ENCODE assay signal across 13 cellular contexts in the genomic region with DNA sequence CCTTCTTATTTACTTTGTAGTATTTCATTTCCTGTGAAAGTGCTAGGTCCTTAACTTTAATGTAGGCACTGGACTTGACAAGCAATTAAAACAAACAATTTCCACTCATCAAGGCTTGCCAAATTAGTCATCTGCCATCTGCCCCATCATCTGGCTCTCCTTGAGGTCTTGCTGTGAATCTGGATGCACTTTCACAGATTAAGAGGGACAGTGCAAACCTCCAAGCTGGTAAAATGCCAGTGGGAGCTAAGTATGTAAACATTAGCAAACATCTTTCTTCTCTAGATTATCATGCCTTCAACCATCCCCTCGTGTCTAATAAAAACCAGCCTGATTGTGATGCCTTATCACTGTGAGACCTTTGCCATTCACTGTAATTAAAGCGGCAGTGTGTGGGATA.
DNase-seq lines count a peak whose midpoint lies in the region; TF ChIP-seq lines count a peak whose summit lies in the region.
"Had no signal": no experiment of that assay in that cellular context is flagged by ENCODE, and none has a peak within 500 bp of the region (broad histone marks: within the 10 kb centered on the region; RNA-seq: fewer than 3 reads in every experiment).

No MANE protein-coding gene starts in this region.

- CTCF ChIA-PET in Caco-2 (lab: Charles Lee), result no interaction called here

- intact Hi-C loops in Caco-2 (cut with micrococcal nuclease; ENCODE audit: unreplicated experiment), result no loop called here

- no peaks in the 10 kb centered on the region for H3K27me3 Mint-ChIP-seq in activated T-cell treated with anti-CD3 and anti-CD28 coated beads, Interleukin-2, amount 50 U/mL, for 24 hours
- H3K27me3 Mint-ChIP-seq in Caco-2 (ENCODE audit: insufficient read depth, unreplicated experiment), result no peaks in the 10 kb centered on the region
- H3K27me3 Mint-ChIP-seq: naive B cell had no signal

- POLR2A ChIA-PET in Caco-2 (lab: Charles Lee), result no interaction called here

- no peaks in the 10 kb centered on the region for H3K9me3 ChIP-seq in MG63
- H3K9me3 ChIP-seq in Caco-2, result no peaks in the 10 kb centered on the region
- H3K9me3 ChIP-seq: breast epithelium, Peyer's patch had no signal

- TF ChIP-seq CTCF in choroid plexus epithelial cell (conservative IDR thresholded peaks at IDR 0.05; ENCODE audit: low read depth, low read length) (no peak), Caco-2 (IDR thresholded peaks at IDR 0.05; ENCODE audit: insufficient read depth in 1 of 2, low read depth in 1 of 2, low read length in 1 of 2, severe bottlenecking in 1 of 2, unreplicated experiment in 1 of 2) (no peak)

- peak; percentile 98 for DNase-seq in COR-L47 (lab: John Stamatoyannopoulos, UW)
- peak; percentile 37 for DNase-seq in MG63
- peak; percentile 83 for DNase-seq in NCI-H510A treated with DMSO at 0.1 percent for 48 hours (lab: John Stamatoyannopoulos, UW)
- DNase-seq in choroid plexus epithelial cell (ENCODE audit: low read depth), result peak; percentile 54
- DNase-seq in activated CD4-positive, alpha-beta T cell treated with anti-CD3 and anti-CD28 coated beads for 1 hour, result no peak
- no peak for DNase-seq in stimulated activated naive CD4-positive, alpha-beta T cell (lab: John Stamatoyannopoulos, UW)
- DNase-seq in activated T-cell treated with anti-CD3 and anti-CD28 coated beads, Interleukin-2, amount 50 U/mL, for 24 hours, result no peak
- DNase-seq in Caco-2, result no peak
- DNase-seq: kidney glomerular epithelial cell, naive B cell, Peyer's patch, trophoblast cell had no signal

- H3K4me1 ChIP-seq in Caco-2, result peaks cover 6% of the 10 kb centered on the region; the same call in 1 of the 2 replicates
- H3K4me1 ChIP-seq: breast epithelium, Peyer's patch had no signal

- BruUV-seq in Caco-2 (replicated peaks; lab: Mats Ljungman, UMichigan), result no TSS peak

- no peaks in the 10 kb centered on the region for H3K4me1 Mint-ChIP-seq in activated T-cell treated with anti-CD3 and anti-CD28 coated beads, Interleukin-2, amount 50 U/mL, for 24 hours (ENCODE audit: low read depth)
- no peaks in the 10 kb centered on the region for H3K4me1 Mint-ChIP-seq in Caco-2 (ENCODE audit: low read depth, unreplicated experiment)
- H3K4me1 Mint-ChIP-seq: naive B cell had no signal

- H3K4me3 ChIP-seq in MG63 (no peak overlapping the region), choroid plexus epithelial cell (ENCODE audit: low read depth, low read length) (no peak overlapping the region), Caco-2 (ENCODE audit: low read depth, low read length) (no peak overlapping the region)
- H3K4me3 ChIP-seq: breast epithelium, Peyer's patch had no signal

- H3K27me3 ChIP-seq in MG63 (no peaks in the 10 kb centered on the region), Caco-2 (replicated peaks; ENCODE audit: control insufficient read depth, insufficient read depth, low read length) (no peaks in the 10 kb centered on the region)
- H3K27me3 ChIP-seq: breast epithelium, Peyer's patch had no signal

- no peak overlapping the region for H3K4me3 Mint-ChIP-seq in activated T-cell treated with anti-CD3 and anti-CD28 coated beads, Interleukin-2, amount 50 U/mL, for 24 hours
- no peak overlapping the region for H3K4me3 Mint-ChIP-seq in Caco-2 (ENCODE audit: unreplicated experiment)
- H3K4me3 Mint-ChIP-seq: naive B cell had no signal

- H3K9me3 Mint-ChIP-seq in activated T-cell treated with anti-CD3 and anti-CD28 coated beads, Interleukin-2, amount 50 U/mL, for 24 hours, result no peaks in the 10 kb centered on the region
- H3K9me3 Mint-ChIP-seq in Caco-2 (ENCODE audit: unreplicated experiment), result no peaks in the 10 kb centered on the region

- H3K36me3 ChIP-seq in MG63 (no peaks in the 10 kb centered on the region), Caco-2 (ENCODE audit: control insufficient read depth, insufficient read depth, low read length) (no peaks in the 10 kb centered on the region)
- H3K36me3 ChIP-seq: breast epithelium, Peyer's patch had no signal

- H3K36me3 Mint-ChIP-seq in activated T-cell treated with anti-CD3 and anti-CD28 coated beads, Interleukin-2, amount 50 U/mL, for 24 hours (ENCODE audit: low read depth), result no peaks in the 10 kb centered on the region
- H3K36me3 Mint-ChIP-seq in Caco-2 (ENCODE audit: insufficient read depth, unreplicated experiment), result no peaks in the 10 kb centered on the region
- H3K36me3 Mint-ChIP-seq: naive B cell had no signal

- no peak overlapping the region for H3K27ac Mint-ChIP-seq in activated T-cell treated with anti-CD3 and anti-CD28 coated beads, Interleukin-2, amount 50 U/mL, for 24 hours
- no peak overlapping the region for H3K27ac Mint-ChIP-seq in Caco-2 (ENCODE audit: unreplicated experiment)
- H3K27ac Mint-ChIP-seq: naive B cell had no signal

Comparison
In these comparisons a context has a peak if more than half of its experiments do, and no peak if none do; other contexts are left out.
1. DNase-seq: peak in COR-L47 (single experiment), MG63 (single experiment), NCI-H510A treated with DMSO at 0.1 percent for 48 hours (single experiment) and choroid plexus epithelial cell (single experiment); none in activated CD4-positive, alpha-beta T cell treated with anti-CD3 and anti-CD28 coated beads for 1 hour (single experiment), stimulated activated naive CD4-positive, alpha-beta T cell (0 of 6), activated T-cell treated with anti-CD3 and anti-CD28 coated beads, Interleukin-2, amount 50 U/mL, for 24 hours (single experiment) and Caco-2 (0 of 2).